Comparison of ENCODE assay signal across 8 cellular contexts in genomic region chr2:74464406-74464805, GRCh38. TPM values are rescaled to one million over a fixed set of nuclear protein-coding genes. Genes with fewer than 3 reads are reported as not detected.
DNase-seq lines count a peak whose midpoint lies in the region; ATAC-seq and TF ChIP-seq lines count a peak whose summit lies in the region.

No MANE protein-coding gene starts in this region.

- TF ChIP-seq EP300 in SK-N-SH (IDR thresholded peaks at IDR 0.05; ENCODE audit: borderline replicate concordance in 1 of 2, low read depth in 1 of 2, low read length in 1 of 2) (no peak), sigmoid colon (IDR thresholded peaks at IDR 0.05) (no peak)

- peak overlapping the region; percentile 98 for H3K4me2 ChIP-seq in SK-N-SH

- POLR2A ChIA-PET in SK-N-SH (lab: Yijun Ruan, JAX) = interaction anchor here (0.6 to 1.1 kb wide), 3 partner anchors 7 to 43 kb away, joined by 3 read pairs; partner anchors contain the start of genes C2orf81 and WDR54

- H3K4me3 ChIP-seq in SK-N-SH (ENCODE audit: low read depth in 2 of 2, low read length in 1 of 2) (peak overlapping the region; percentile 75 to 93), sigmoid colon (peak overlapping the region; percentile 62 to 98 (median 86))

- H4K20me1 ChIP-seq in SK-N-SH (ENCODE audit: insufficient read depth) = no peaks in the 10 kb centered on the region

- H3K27me3 ChIP-seq in SK-N-SH (ENCODE audit: insufficient read depth) (no peaks in the 10 kb centered on the region), foreskin keratinocyte (no peaks in the 10 kb centered on the region), sigmoid colon (no peaks in the 10 kb centered on the region)

- no peak for TF ChIP-seq POLR2A in sigmoid colon (IDR thresholded peaks at IDR 0.05)

- intact Hi-C loops in sigmoid colon (cut with DNase I) = no loop called here

- H3K36me3 ChIP-seq in SK-N-SH (replicated peaks in 1 of 2; ENCODE audit: control insufficient read depth in 1 of 2, insufficient read depth in 2 of 2, low read length in 1 of 2) (peaks cover 0 to 28% of the 10 kb centered on the region in 2 experiments), sigmoid colon (peaks cover 7 to 21% (median 10%) of the 10 kb centered on the region in 4 donors)

- WGBS in SK-N-SH (ENCODE audit: low lambda C conversion rate) = 14% methylated on average over 10 of the region's 13 CpGs
- 3 to 11% methylated on average over 13 of the region's 13 CpGs for WGBS in sigmoid colon, 2 donors

- TF ChIP-seq RAD21 in SK-N-SH (IDR thresholded peaks at IDR 0.05; ENCODE audit: low read length) = no peak

- TF ChIP-seq CTCF in SK-N-SH (IDR thresholded peaks at IDR 0.05) = no peak
- TF ChIP-seq CTCF in foreskin keratinocyte (conservative IDR thresholded peaks at IDR 0.05) = no peak
- no peak for TF ChIP-seq CTCF in sigmoid colon (IDR thresholded peaks at IDR 0.05)

- CTCF ChIA-PET in SK-N-SH (lab: Yijun Ruan, JAX) = interaction anchor here (0.7 to 1.6 kb wide), 6 partner anchors 10 to 123 kb away, joined by 3 to 6 read pairs (median 4); partner anchors contain the start of genes AUP1, HTRA2, INO80B and PCGF1

- H3K9me2 ChIP-seq in SK-N-SH = no peaks in the 10 kb centered on the region

- peaks cover 12% of the 10 kb centered on the region for H3F3A ChIP-seq in SK-N-SH (replicated peaks; ENCODE audit: insufficient read depth)

- DNase-seq in SK-N-SH = no peak
- DNase-seq in foreskin keratinocyte = no peak
- DNase-seq in sigmoid colon = no peak
- no peak for DNase-seq in NCI-H524 treated with DMSO at 0.1 percent for 48 hours (lab: John Stamatoyannopoulos, UW)
- DNase-seq in NCI-H446 treated with DMSO at 0.1 percent for 48 hours (lab: John Stamatoyannopoulos, UW) = no peak

- peaks cover 40% of the 10 kb centered on the region for H3K79me2 ChIP-seq in SK-N-SH (ENCODE audit: insufficient read depth)

- peak; percentile 6 for ATAC-seq in GM21390 (IDR thresholded peaks at IDR 0.05; ENCODE audit: unreplicated experiment)
- peak; percentile 15 for ATAC-seq in foreskin keratinocyte
- ATAC-seq in HG02610 (IDR thresholded peaks at IDR 0.05; ENCODE audit: unreplicated experiment) = no peak
- no peak for ATAC-seq in HG02678 (IDR thresholded peaks at IDR 0.05; ENCODE audit: unreplicated experiment)

- H3K9me3 ChIP-seq in SK-N-SH (no peaks in the 10 kb centered on the region), sigmoid colon (no peaks in the 10 kb centered on the region)

- peak overlapping the region; percentile 14; the same call in 1 of the 2 replicates for H2AFZ ChIP-seq in SK-N-SH (ENCODE audit: low read depth)

- H3K27ac ChIP-seq in SK-N-SH (ENCODE audit: low read depth in 2 of 2, low read length in 1 of 2) = peak overlapping the region; percentile 62 to 63; a peak in 2 of 4 replicates
- H3K27ac ChIP-seq in foreskin keratinocyte = peak overlapping the region; percentile 72
- H3K27ac ChIP-seq in sigmoid colon = peak overlapping the region; percentile 85 to 89 (median 88)

- peak overlapping the region; percentile 84 for H3K9ac ChIP-seq in SK-N-SH

- H3K4me1 ChIP-seq in SK-N-SH (ENCODE audit: control insufficient read depth in 1 of 2, insufficient read depth in 2 of 2, low read depth in 1 of 2, low read length in 1 of 2) (peaks cover 3 to 20% of the 10 kb centered on the region in 2 experiments; a peak in 1 of 4 replicates), foreskin keratinocyte (no peaks in the 10 kb centered on the region), sigmoid colon (peaks cover 0 to 26% (median 21%) of the 10 kb centered on the region in 4 donors)

TF ChIP-seq in SK-N-SH, 30 proteins besides CTCF, POLR2A, EP300 and RAD21:
- no peak for TF ChIP-seq CHD2 (IDR thresholded peaks at IDR 0.05; ENCODE audit: low read length, partially characterized antibody)
- no peak for TF ChIP-seq POLR2AphosphoS5 (IDR thresholded peaks at IDR 0.05; ENCODE audit: low read depth, low read length)
- TF ChIP-seq MXI1 (IDR thresholded peaks at IDR 0.05; ENCODE audit: low read depth, low read length) = no peak
- no peak for TF ChIP-seq RXRA (IDR thresholded peaks at IDR 0.05; ENCODE audit: borderline replicate concordance, low read depth)
- TF ChIP-seq, protein P1, sequence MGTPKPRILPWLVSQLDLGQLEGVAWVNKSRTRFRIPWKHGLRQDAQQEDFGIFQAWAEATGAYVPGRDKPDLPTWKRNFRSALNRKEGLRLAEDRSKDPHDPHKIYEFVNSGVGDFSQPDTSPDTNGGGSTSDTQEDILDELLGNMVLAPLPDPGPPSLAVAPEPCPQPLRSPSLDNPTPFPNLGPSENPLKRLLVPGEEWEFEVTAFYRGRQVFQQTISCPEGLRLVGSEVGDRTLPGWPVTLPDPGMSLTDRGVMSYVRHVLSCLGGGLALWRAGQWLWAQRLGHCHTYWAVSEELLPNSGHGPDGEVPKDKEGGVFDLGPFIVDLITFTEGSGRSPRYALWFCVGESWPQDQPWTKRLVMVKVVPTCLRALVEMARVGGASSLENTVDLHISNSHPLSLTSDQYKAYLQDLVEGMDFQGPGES (IDR thresholded peaks at IDR 0.05; ENCODE audit: low read depth, low read length) = no peak
- TF ChIP-seq YY1 (IDR thresholded peaks at IDR 0.05; ENCODE audit: low read depth) = no peak
- TF ChIP-seq FOXM1 (IDR thresholded peaks at IDR 0.05; ENCODE audit: low read depth) = no peak

RNA-seq across cellular contexts. Expression of gene MOGS, which starts 0.8 kb away (rescaled TPM):
- polyA plus RNA-seq in SK-N-SH (2012; rRNA removed) (69.3 and 69.4 TPM in 2 replicates), foreskin keratinocyte (56.3 and 57.1 TPM in 2 replicates), sigmoid colon (10 to 100 TPM in 2 of 3 donors, 1 to 10 TPM in 1; 7.8 to 44.7 (median 10.2) TPM)
- 30.3 and 39.2 TPM in 2 replicates for polyA plus RNA-seq in SK-N-SH (2012; cell fraction: cytosol; rRNA removed)
- polyA plus RNA-seq in SK-N-SH (2012; cell fraction: nucleus; rRNA removed) = 228 and 241 TPM in 2 replicates
- total RNA-seq in foreskin keratinocyte (65.2 and 67.6 TPM in 2 replicates), sigmoid colon (10 to 100 TPM; 21.4 to 34.3 (median 26.3) TPM)

RNA-seq across cellular contexts. Expression of gene WBP1, which starts 6.2 kb away (rescaled TPM):
- polyA plus RNA-seq in SK-N-SH (2012; rRNA removed) (184 and 193 TPM in 2 replicates), foreskin keratinocyte (69.7 and 91.6 TPM in 2 replicates), sigmoid colon (10 to 100 TPM; 59.2 to 61.3 (median 59.3) TPM)
- polyA plus RNA-seq in SK-N-SH (2012; cell fraction: cytosol; rRNA removed) = 70.5 and 98.4 TPM in 2 replicates
- polyA plus RNA-seq in SK-N-SH (2012; cell fraction: nucleus; rRNA removed) = 969 and 1,280 TPM in 2 replicates
- total RNA-seq in foreskin keratinocyte (47.6 and 63.9 TPM in 2 replicates), sigmoid colon (10 to 100 TPM; 63.1 to 89.2 (median 74.1) TPM)

RNA-seq across cellular contexts. Expression of gene MRPL53, which starts 8.1 kb away (rescaled TPM):
- polyA plus RNA-seq in SK-N-SH (2012; rRNA removed) (60.6 and 95.0 TPM in 2 replicates), foreskin keratinocyte (96.5 and 102 TPM in 2 replicates), sigmoid colon (10 to 100 TPM; 57.7 to 75.6 (median 64.7) TPM)
- polyA plus RNA-seq in SK-N-SH (2012; cell fraction: cytosol; rRNA removed) = 47.2 and 53.4 TPM in 2 replicates
- 55.9 and 87.0 TPM in 2 replicates for polyA plus RNA-seq in SK-N-SH (2012; cell fraction: nucleus; rRNA removed)
- total RNA-seq in foreskin keratinocyte (58.0 and 76.4 TPM in 2 replicates), sigmoid colon (10 to 100 TPM; 10.2 to 77.1 (median 36.7) TPM)

RNA-seq across cellular contexts. Expression of gene INO80B, which starts 9.5 kb away (rescaled TPM):
- polyA plus RNA-seq in SK-N-SH (2012; rRNA removed) (41.7 and 48.4 TPM in 2 replicates), foreskin keratinocyte (43.7 and 50.7 TPM in 2 replicates), sigmoid colon (10 to 100 TPM; 12.9 to 36.9 (median 19.2) TPM)
- 20.6 and 28.3 TPM in 2 replicates for polyA plus RNA-seq in SK-N-SH (2012; cell fraction: cytosol; rRNA removed)
- polyA plus RNA-seq in SK-N-SH (2012; cell fraction: nucleus; rRNA removed) = 259 and 308 TPM in 2 replicates
- total RNA-seq in foreskin keratinocyte (33.4 and 36.2 TPM in 2 replicates), sigmoid colon (10 to 100 TPM in 2 of 4 donors, 1 to 10 TPM in 2; 7.5 to 41.8 (median 15.0) TPM)

RNA-seq across cellular contexts. Expression of gene CCDC142, which starts 18.4 kb away (rescaled TPM):
- polyA plus RNA-seq in SK-N-SH (2012; rRNA removed) = 8.7 and 13.1 TPM in 2 replicates
- 1.9 and 3.4 TPM in 2 replicates for polyA plus RNA-seq in SK-N-SH (2012; cell fraction: cytosol; rRNA removed)
- 49.9 and 50.3 TPM in 2 replicates for polyA plus RNA-seq in SK-N-SH (2012; cell fraction: nucleus; rRNA removed)
- 8.8 and 9.4 TPM in 2 replicates for total RNA-seq in foreskin keratinocyte
- polyA plus RNA-seq in foreskin keratinocyte = 2.8 and 2.9 TPM in 2 replicates
- 10 to 100 TPM; 15.8 to 20.9 (median 16.8) TPM for total RNA-seq in sigmoid colon
- 10 to 100 TPM in 1 of 3 donors, 1 to 10 TPM in 2; 1.8 to 16.8 (median 2.1) TPM for polyA plus RNA-seq in sigmoid colon

Comparison
In these comparisons a context has a peak if more than half of its experiments do, and no peak if none do; other contexts are left out.
1. ATAC-seq: peak in GM21390 (single experiment) and foreskin keratinocyte (single experiment); none in HG02610 (single experiment) and HG02678 (single experiment).
2. Peak in every context shown above with its lines, with median percentiles within 50 percentile points of each other: H3K27ac ChIP-seq.